35 cellular contexts compared by ENCODE assay signal in genomic region chr15:68029959-68030358, GRCh38. TPM values are rescaled to one million over a fixed set of nuclear protein-coding genes. Genes with fewer than 3 reads are reported as not detected.
DNase-seq lines count a peak whose midpoint lies in the region; ATAC-seq, FAIRE-seq and TF ChIP-seq lines count a peak whose summit lies in the region.
"Had no signal": no experiment of that assay in that cellular context is flagged by ENCODE, and none has a peak within 500 bp of the region (broad histone marks: within the 10 kb centered on the region; RNA-seq: fewer than 3 reads in every experiment).

No MANE protein-coding gene starts in this region.

- H3K79me2 ChIP-seq in HepG2 (ENCODE audit: insufficient read depth, low read length) (no peaks in the 10 kb centered on the region), K562 (ENCODE audit: control insufficient read depth, insufficient read depth, low read length) (no peaks in the 10 kb centered on the region), PC-3 (ENCODE audit: low read length) (no peaks in the 10 kb centered on the region)

- H3K9me3 Mint-ChIP-seq in activated CD4-positive, alpha-beta T cell treated with anti-CD3 and anti-CD28 coated beads for 36 hours (ENCODE audit: low read depth), result no peaks in the 10 kb centered on the region
- H3K9me3 Mint-ChIP-seq: CD14-positive monocyte; CD4-positive, alpha-beta T cell; CD8-positive, alpha-beta memory T cell; CD8-positive, alpha-beta T cell had no signal

- no peaks in the 10 kb centered on the region for H3K9me2 ChIP-seq in PC-3 (replicated peaks; ENCODE audit: low read length)

- no peaks in the 10 kb centered on the region for H3K36me3 Mint-ChIP-seq in activated CD4-positive, alpha-beta T cell treated with anti-CD3 and anti-CD28 coated beads for 36 hours (ENCODE audit: low read depth)
- H3K36me3 Mint-ChIP-seq: CD14-positive monocyte; CD4-positive, alpha-beta memory T cell; CD4-positive, CD25-positive, alpha-beta regulatory T cell; CD8-positive, alpha-beta memory T cell; CD8-positive, alpha-beta T cell had no signal

- no peaks in the 10 kb centered on the region for H3F3A ChIP-seq in PC-3 (ENCODE audit: low read length, unreplicated experiment)

- H3K9me1 ChIP-seq in K562 (ENCODE audit: control insufficient read depth, insufficient read depth, low read length), result no peaks in the 10 kb centered on the region

- H3K4me2 ChIP-seq in HepG2 (ENCODE audit: low read depth, low read length) (no peak overlapping the region), A549 (no peak overlapping the region), K562 (ENCODE audit: insufficient read depth, low read length) (no peak overlapping the region), PC-3 (ENCODE audit: low read length) (no peak overlapping the region)
- H3K4me2 ChIP-seq: BLaER1; BLaER1 treated with 17β-estradiol and CSF1 and Interleukin-3, amounts not matched to agents 10 nM and 100 nM had no signal

- no peak overlapping the region for H3K27ac Mint-ChIP-seq in activated CD4-positive, alpha-beta T cell treated with anti-CD3 and anti-CD28 coated beads for 36 hours
- H3K27ac Mint-ChIP-seq: B cell; CD4-positive, alpha-beta memory T cell; CD4-positive, alpha-beta T cell; CD4-positive, CD25-positive, alpha-beta regulatory T cell; CD8-positive, alpha-beta memory T cell; CD8-positive, alpha-beta T cell had no signal

- H3K4me1 Mint-ChIP-seq in activated CD4-positive, alpha-beta T cell treated with anti-CD3 and anti-CD28 coated beads for 36 hours, result no peaks in the 10 kb centered on the region
- H3K4me1 Mint-ChIP-seq: CD4-positive, alpha-beta memory T cell; CD4-positive, CD25-positive, alpha-beta regulatory T cell; CD8-positive, alpha-beta memory T cell had no signal

- FAIRE-seq in HepG2 (lab: Jason Lieb, UNC), result no peak
- no peak for FAIRE-seq in A549 (lab: Jason Lieb, UNC)
- no peak for FAIRE-seq in K562 (lab: Jason Lieb, UNC)
- FAIRE-seq: A204.1, D721Med had no signal

- TF ChIP-seq EP300 in HepG2 (IDR thresholded peaks at IDR 0.05; ENCODE audit: low read depth in 2 of 2, low read length in 2 of 2) (no peak), HepG2 (CRISPR knock-in tag; IDR thresholded peaks at IDR 0.05; ENCODE audit: borderline replicate concordance) (no peak), A549 (IDR thresholded peaks at IDR 0.05) (no peak), K562 (IDR thresholded peaks at IDR 0.05; ENCODE audit: low read length) (no peak)

- H3K27me3 Mint-ChIP-seq in activated CD4-positive, alpha-beta T cell treated with anti-CD3 and anti-CD28 coated beads for 36 hours, result peaks cover 7% of the 10 kb centered on the region
- H3K27me3 Mint-ChIP-seq: B cell had no signal

- BruUV-seq in HepG2 (replicated peaks; lab: Mats Ljungman, UMichigan) (no TSS peak), K562 (replicated peaks; lab: Mats Ljungman, UMichigan) (no TSS peak), PC-3 (replicated peaks; lab: Mats Ljungman, UMichigan) (no TSS peak)

- in situ Hi-C loops in HepG2 (cut with HindIII; ENCODE audit: extremely low pct_ligation_motif_present, low pct_unique_long_range_greater_than_20kb) (no loop called here), K562 (cut with MboI) (no loop called here)

- TF ChIP-seq POLR2A in HepG2 (IDR thresholded peaks at IDR 0.05; ENCODE audit: insufficient read depth in 1 of 2, low read depth in 2 of 2, low read length in 2 of 2), result no peak
- TF ChIP-seq POLR2A in right lobe of liver (IDR thresholded peaks at IDR 0.05), result no peak
- no peak for TF ChIP-seq POLR2A in A549 (IDR thresholded peaks at IDR 0.05; ENCODE audit: low read length)
- TF ChIP-seq POLR2A in K562 (conservative IDR thresholded peaks at IDR 0.05), result no peak

- peaks cover 40% of the 10 kb centered on the region for H3K4me1 ChIP-seq in HepG2 (ENCODE audit: insufficient read depth, low read length)
- no peaks in the 10 kb centered on the region for H3K4me1 ChIP-seq in right lobe of liver
- peaks cover 11% of the 10 kb centered on the region; the same call in 2 of the 3 replicates for H3K4me1 ChIP-seq in A549
- H3K4me1 ChIP-seq in K562 (replicated peaks in 1 of 2; ENCODE audit: control insufficient read depth in 2 of 2, insufficient read depth in 2 of 2, low read length in 2 of 2), result no peaks in the 10 kb centered on the region; a peak in 1 of 5 replicates
- no peaks in the 10 kb centered on the region for H3K4me1 ChIP-seq in PC-3 (ENCODE audit: insufficient read depth, low read length)
- H3K4me1 ChIP-seq: BE2C, BLaER1 had no signal

- H2AFZ ChIP-seq in HepG2 (ENCODE audit: low read length) (no peak overlapping the region), K562 (ENCODE audit: low read depth, low read length) (no peak overlapping the region), PC-3 (ENCODE audit: low read length) (no peak overlapping the region)

- H3K27me3 ChIP-seq in HepG2 (ENCODE audit: control insufficient read depth in 1 of 2, insufficient read depth in 2 of 2, low read length in 2 of 2) (peaks cover 2 to 14% of the 10 kb centered on the region in 2 experiments; a peak in 2 of 5 replicates), right lobe of liver (no peaks in the 10 kb centered on the region), K562 (ENCODE audit: control insufficient read depth in 2 of 2, insufficient read depth in 2 of 2, low read length in 2 of 2) (peaks cover 0 to 6% of the 10 kb centered on the region in 2 experiments; a peak in 3 of 5 replicates), PC-3 (ENCODE audit: low read length) (no peaks in the 10 kb centered on the region)
- H3K27me3 ChIP-seq: BE2C; BLaER1; BLaER1 treated with 17β-estradiol and CSF1 and Interleukin-3, amounts not matched to agents 10 nM and 100 nM had no signal

- H3K27ac ChIP-seq in HepG2 (ENCODE audit: extremely low read length, insufficient read depth, low read length) (no peak overlapping the region), right lobe of liver (no peak overlapping the region), A549 (no peak overlapping the region), C4-2B (peak overlapping the region; percentile 42; the same call in 1 of the 2 replicates), K562 (ENCODE audit: extremely low read depth, low read depth, low read length) (no peak overlapping the region), PC-3 (ENCODE audit: low read length) (no peak overlapping the region)
- H3K27ac ChIP-seq: 22Rv1; BLaER1; BLaER1 treated with 17β-estradiol and CSF1 and Interleukin-3, amounts not matched to agents 10 nM and 100 nM had no signal

- H3K36me3 ChIP-seq in HepG2 (replicated peaks in 1 of 2; ENCODE audit: control insufficient read depth in 1 of 2, insufficient read depth in 2 of 2, low read length in 2 of 2), result no peaks in the 10 kb centered on the region
- H3K36me3 ChIP-seq in right lobe of liver, result no peaks in the 10 kb centered on the region
- no peaks in the 10 kb centered on the region for H3K36me3 ChIP-seq in K562 (ENCODE audit: control insufficient read depth, insufficient read depth, low read length)
- no peaks in the 10 kb centered on the region for H3K36me3 ChIP-seq in PC-3 (ENCODE audit: low read depth, low read length)
- H3K36me3 ChIP-seq: BE2C; BLaER1; BLaER1 treated with 17β-estradiol and CSF1 and Interleukin-3, amounts not matched to agents 10 nM and 100 nM had no signal

- no peak for TF ChIP-seq RAD21 in HepG2 (CRISPR knock-in tag; IDR thresholded peaks at IDR 0.05)
- no peak for TF ChIP-seq RAD21 in A549 (conservative IDR thresholded peaks at IDR 0.05 in 1 of 2, IDR thresholded peaks at IDR 0.05 in 1 of 2)
- no peak for TF ChIP-seq RAD21 in K562 (CRISPR knock-in tag; conservative IDR thresholded peaks at IDR 0.05 in 1 of 2, IDR thresholded peaks at IDR 0.05 in 1 of 2)

- CTCF ChIA-PET in HepG2 (lab: Yijun Ruan, JAX; ENCODE audit: low intra/inter-chr PET ratio, low total read pairs) (no interaction called here), A549 (lab: Yijun Ruan, JAX) (interaction anchor here (1.0 to 1.9 kb wide), 3 partner anchors 10 to 166 kb away, joined by 4 to 10 read pairs (median 5); no protein-coding TSS in a partner anchor), K562 (lab: Yijun Ruan, JAX; ENCODE audit: low intra/inter-chr PET ratio) (no interaction called here), PC-3 (lab: Charles Lee) (interaction anchor here (0.6 kb wide), 1 partner anchor 26 kb away, joined by 7 read pairs; no protein-coding TSS in a partner anchor)
- CTCF ChIA-PET in activated CD4-positive, alpha-beta T cell treated with anti-CD3 and anti-CD28 coated beads for 36 hours (lab: Charles Lee), result interaction anchor here (0.7 to 1.3 kb wide), 3 partner anchors 29 to 180 kb away, joined by 3 to 4 read pairs (median 3); no protein-coding TSS in a partner anchor

- no peak for DNase-seq in HepG2 (ENCODE audit: low spot score)
- no peak for DNase-seq in right lobe of liver
- DNase-seq in A549 (ENCODE audit: low read depth in 1 of 2, low spot score in 1 of 2), result no peak
- DNase-seq in K562 (ENCODE audit: extremely low read depth in 1 of 4, low spot score in 3 of 4), result no peak
- DNase-seq in activated CD4-positive, alpha-beta T cell treated with anti-CD3 and anti-CD28 coated beads for 36 hours, result no peak
- no peak for DNase-seq in activated naive CD4-positive, alpha-beta T cell treated with Interleukin-2 at 50 U/mL for 16 hours
- DNase-seq in PC-3, result no peak
- DNase-seq: 8988T; ACHN; AML-193; BE2C; C1 segment of cervical spinal cord; Caco-2; Calu3; CD4-positive, alpha-beta memory T cell; CD4-positive, alpha-beta T cell; CD4-positive, CD25-positive, alpha-beta regulatory T cell; CD8-positive, alpha-beta memory T cell; CD8-positive, alpha-beta T cell; COR-L47; DMS 273 treated with DMSO at 0.1 percent for 48 hours; DMS153; DMS53; DMS79; DMS79 treated with DMSO at 0.1 percent for 48 hours; DND-41; EL had no signal

- H4K20me1 ChIP-seq in HepG2 (ENCODE audit: insufficient read depth, low read length) (no peaks in the 10 kb centered on the region), K562 (replicated peaks; ENCODE audit: control insufficient read depth, insufficient read depth, low read length) (no peaks in the 10 kb centered on the region), PC-3 (ENCODE audit: low read length) (no peaks in the 10 kb centered on the region)
- H4K20me1 ChIP-seq: BLaER1; BLaER1 treated with 17β-estradiol and CSF1 and Interleukin-3, amounts not matched to agents 10 nM and 100 nM had no signal

- H3K9ac ChIP-seq in HepG2 (ENCODE audit: insufficient read depth, low read depth, low read length), result no peak overlapping the region
- H3K9ac ChIP-seq in K562 (ENCODE audit: insufficient read depth in 1 of 2, low read depth in 2 of 2, low read length in 2 of 2), result no peak overlapping the region
- H3K9ac ChIP-seq in PC-3 (ENCODE audit: low read length), result no peak overlapping the region
- H3K9ac ChIP-seq: BLaER1; BLaER1 treated with 17β-estradiol and CSF1 and Interleukin-3, amounts not matched to agents 10 nM and 100 nM had no signal

- H3K4me3 ChIP-seq in HepG2 (replicated peaks in 1 of 3; ENCODE audit: insufficient read depth in 1 of 3, low read depth in 2 of 3, low read length in 3 of 3), result no peak overlapping the region
- no peak overlapping the region for H3K4me3 ChIP-seq in right lobe of liver
- H3K4me3 ChIP-seq in A549, result no peak overlapping the region
- no peak overlapping the region for H3K4me3 ChIP-seq in K562
- H3K4me3 ChIP-seq in PC-3 (ENCODE audit: low read length), result no peak overlapping the region
- H3K4me3 ChIP-seq: BLaER1; BLaER1 treated with 17β-estradiol and CSF1 and Interleukin-3, amounts not matched to agents 10 nM and 100 nM had no signal

- intact Hi-C loops in HepG2 (cut with micrococcal nuclease; ENCODE audit: unreplicated experiment), result no loop called here
- intact Hi-C loops in right lobe of liver (cut with DNase I), result no loop called here
- intact Hi-C loops in K562 (cut with micrococcal nuclease), result no loop called here
- intact Hi-C loops in activated CD4-positive, alpha-beta T cell treated with anti-CD3 and anti-CD28 coated beads for 36 hours (cut with DNase I, micrococcal nuclease), result no loop called here
- intact Hi-C loops in PC-3 (cut with micrococcal nuclease), result no loop called here

- ATAC-seq in HepG2 (no peak), right lobe of liver (no peak), A549 (no peak), K562 (no peak), PC-3 (no peak)
- ATAC-seq in activated CD4-positive, alpha-beta T cell treated with anti-CD3 and anti-CD28 coated beads for 36 hours, result no peak
- ATAC-seq: CD8-positive, alpha-beta T cell had no signal

- H3K4me3 Mint-ChIP-seq in activated CD4-positive, alpha-beta T cell treated with anti-CD3 and anti-CD28 coated beads for 36 hours, result no peak overlapping the region
- H3K4me3 Mint-ChIP-seq: B cell; CD14-positive monocyte; CD4-positive, alpha-beta memory T cell; CD4-positive, alpha-beta T cell; CD4-positive, CD25-positive, alpha-beta regulatory T cell; CD8-positive, alpha-beta memory T cell; CD8-positive, alpha-beta T cell had no signal

- POLR2A ChIA-PET in HepG2 (lab: Yijun Ruan, JAX), result no interaction called here
- POLR2A ChIA-PET in A549 (lab: Yijun Ruan, JAX), result interaction anchor here (0.5 to 0.7 kb wide), 2 partner anchors 156 to 167 kb away, joined by 5 read pairs; no protein-coding TSS in a partner anchor
- POLR2A ChIA-PET in K562 (lab: Yijun Ruan, JAX), result interaction anchor here (1.0 to 1.7 kb wide), 2 partner anchors 16 to 21 kb away, joined by 4 to 6 read pairs; no protein-coding TSS in a partner anchor
- POLR2A ChIA-PET in activated CD4-positive, alpha-beta T cell treated with anti-CD3 and anti-CD28 coated beads for 36 hours (lab: Charles Lee), result no interaction called here
- POLR2A ChIA-PET in PC-3 (lab: Charles Lee; ENCODE audit: unreplicated experiment), result interaction anchor here (0.6 kb wide), 1 partner anchor 12 kb away, joined by 5 read pairs; no protein-coding TSS in a partner anchor

- H3K9me3 ChIP-seq in HepG2 (ENCODE audit: low read length), result no peaks in the 10 kb centered on the region
- no peaks in the 10 kb centered on the region for H3K9me3 ChIP-seq in right lobe of liver
- no peaks in the 10 kb centered on the region for H3K9me3 ChIP-seq in A549
- H3K9me3 ChIP-seq in K562 (replicated peaks; ENCODE audit: control insufficient read depth, insufficient read depth, low read depth, low read length), result no peaks in the 10 kb centered on the region; the same call in 1 of the 2 replicates
- no peaks in the 10 kb centered on the region for H3K9me3 ChIP-seq in PC-3 (ENCODE audit: low read length)
- H3K9me3 ChIP-seq: BE2C; BLaER1; BLaER1 treated with 17β-estradiol and CSF1 and Interleukin-3, amounts not matched to agents 10 nM and 100 nM; Caco-2 had no signal

- TF ChIP-seq CTCF in HepG2 (CRISPR knock-in tag; IDR thresholded peaks at IDR 0.05) (no peak), right lobe of liver (IDR thresholded peaks at IDR 0.05) (no peak), A549 (IDR thresholded peaks at IDR 0.05) (no peak), C4-2B (conservative IDR thresholded peaks at IDR 0.05) (no peak), K562 (IDR thresholded peaks at IDR 0.05 in 2 of 3, conservative IDR thresholded peaks at IDR 0.05 in 1 of 3; ENCODE audit: insufficient read depth in 2 of 3, low read depth in 1 of 3, low read length in 3 of 3) (no peak), PC-3 (conservative IDR thresholded peaks at IDR 0.05; ENCODE audit: low read depth, low read length) (no peak)

RNA-seq across cellular contexts. Expression of gene PIAS1, which starts 24.2 kb away (rescaled TPM):
- 20.7 and 23.2 TPM in 2 replicates for total RNA-seq in HepG2 (2016; rRNA removed; fragmentation: Illumina TruSeq; extraction: Trizol)
- 13.3 and 13.7 TPM in 2 replicates for total RNA-seq in HepG2 (2016; cell fraction: cytosol; rRNA removed; fragmentation: Illumina TruSeq; extraction: Trizol; ENCODE audit: low read depth)
- total RNA-seq in HepG2 (2016; cell fraction: insoluble cytoplasmic fraction; rRNA removed; fragmentation: Illumina TruSeq; extraction: Trizol), result 19.2 and 20.9 TPM in 2 replicates
- 15.7 and 17.4 TPM in 2 replicates for total RNA-seq in HepG2 (2016; cell fraction: membrane; rRNA removed; fragmentation: Illumina TruSeq; extraction: Trizol)
- total RNA-seq in HepG2 (2016; cell fraction: nucleus; rRNA removed; fragmentation: Illumina TruSeq; extraction: Trizol), result 40.8 and 44.2 TPM in 2 replicates
- 27.8 and 33.7 TPM in 2 replicates for polyA plus RNA-seq in HepG2 (2011; rRNA removed)
- polyA plus RNA-seq in HepG2 (2011; cell fraction: cytosol; rRNA removed), result 20.2 and 22.2 TPM in 2 replicates
- 52.0 and 60.6 TPM in 2 replicates for polyA plus RNA-seq in HepG2 (2011; cell fraction: nucleus; rRNA removed)
- 21.4 and 23.7 TPM in 2 replicates for polyA plus RNA-seq in HepG2 (2012)
- polyA plus RNA-seq in HepG2 (2016; cell fraction: cytosol; fragmentation: Illumina TruSeq; extraction: Trizol; ENCODE audit: low read depth), result 1.9 and 2.4 TPM in 2 replicates
- polyA plus RNA-seq in HepG2 (2016; cell fraction: insoluble cytoplasmic fraction; fragmentation: Illumina TruSeq; extraction: Trizol; ENCODE audit: low read depth), result 26.7 and 30.0 TPM in 2 replicates
- polyA plus RNA-seq in HepG2 (2016; cell fraction: membrane; fragmentation: Illumina TruSeq; extraction: Trizol; ENCODE audit: low read depth), result 4.2 and 4.8 TPM in 2 replicates
- 25.3 and 26.6 TPM in 2 replicates for polyA plus RNA-seq in HepG2 (2016; cell fraction: nucleus; fragmentation: Illumina TruSeq; extraction: Trizol; ENCODE audit: insufficient read depth, low read depth)
- polyA minus RNA-seq in HepG2 (2011; rRNA and poly(A)+ RNA removed; ENCODE audit: low replicate concordance), result 79.4 and 97.0 TPM in 2 replicates
- 25.3 and 29.3 TPM in 2 replicates for polyA minus RNA-seq in HepG2 (2011; cell fraction: cytosol; rRNA and poly(A)+ RNA removed)
- 120 and 122 TPM in 2 replicates for polyA minus RNA-seq in HepG2 (2011; cell fraction: nucleus; rRNA and poly(A)+ RNA removed)
- 10 to 100 TPM in 5 of 6 experiments, 1 to 10 TPM in 1; 8.1 to 17.3 (median 13.1) TPM for total RNA-seq in right lobe of liver
- polyA plus RNA-seq in A549 (2011; rRNA removed), result 49.5 and 53.7 TPM in 2 replicates
- 15.7 and 16.1 TPM in 2 replicates for polyA plus RNA-seq in A549 (2012; cell fraction: cytosol; rRNA removed)
- 17.4 and 24.2 TPM in 2 replicates for polyA plus RNA-seq in A549 (2012; cell fraction: nucleus; rRNA removed)
- polyA plus RNA-seq in A549 (2017; fragmentation: RNase III; extraction: RNeasy Plus Mini Kit Qiagen cat#74134 plus additional on column Dnase treatment), result 18.0 to 23.2 TPM (median 21.4 TPM) in 3 replicates
- polyA minus RNA-seq in A549 (2011; rRNA and poly(A)+ RNA removed), result 97.3 and 119 TPM in 2 replicates
- 87.2 and 162 TPM in 2 replicates for total RNA-seq in K562 (2011; cell fraction: chromatin; rRNA removed; ENCODE audit: low replicate concordance)
- 37.2 and 53.8 TPM in 2 replicates for total RNA-seq in K562 (2011; cell fraction: nucleolus; rRNA removed)
- 68.6 and 73.0 TPM in 2 replicates for total RNA-seq in K562 (2011; cell fraction: nucleoplasm; rRNA removed)
- total RNA-seq in K562 (2014; rRNA removed), result 19.6 and 25.4 TPM in 2 replicates
- total RNA-seq in K562 (2014; rRNA removed; fragmentation: Illumina TruSeq; extraction: Trizol), result 28.5 and 37.5 TPM in 2 replicates
- 30.4 and 31.0 TPM in 2 replicates for total RNA-seq in K562 (2015; rRNA removed; fragmentation: Illumina TruSeq; extraction: Trizol)
- 25.4 and 25.7 TPM in 2 replicates for total RNA-seq in K562 (2021)
- polyA plus RNA-seq in K562 (2011; rRNA removed), result 47.6 and 54.0 TPM in 2 replicates
- 49.6 and 51.8 TPM in 2 replicates for polyA plus RNA-seq in K562 (2011; cell fraction: cytosol; rRNA removed)
- polyA plus RNA-seq in K562 (2011; cell fraction: nucleus; rRNA removed), result 46.2 and 52.5 TPM in 2 replicates
- 28.4 and 34.6 TPM in 2 replicates for polyA plus RNA-seq in K562 (2012)
- polyA plus RNA-seq in K562 (2014; fragmentation: Illumina TruSeq; extraction: Trizol), result 49.3 and 59.1 TPM in 2 replicates
- 10 to 100 TPM; 19.4 to 41.4 TPM for polyA plus RNA-seq in K562 (2014; fragmentation: Nextera tagmentation; extraction: Ambion mirVana)
- polyA plus RNA-seq in K562 (2014; rRNA removed), result 18.0 and 22.9 TPM in 2 replicates
- polyA minus RNA-seq in K562 (2011; rRNA and poly(A)+ RNA removed), result 87.9 and 90.2 TPM in 2 replicates
- 24.9 and 37.7 TPM in 2 replicates for polyA minus RNA-seq in K562 (2011; cell fraction: cytosol; rRNA and poly(A)+ RNA removed)
- 51.4 and 99.6 TPM in 2 replicates for polyA minus RNA-seq in K562 (2011; cell fraction: nucleus; rRNA and poly(A)+ RNA removed)
- 10 to 100 TPM; 26.7 to 45.8 TPM for total RNA-seq in activated CD4-positive, alpha-beta T cell treated with anti-CD3 and anti-CD28 coated beads for 36 hours
- 13.8 and 21.9 TPM in 2 replicates for total RNA-seq in PC-3 (2014; rRNA removed)

Comparison
In these comparisons a context has a peak if more than half of its experiments do, and no peak if none do; other contexts are left out.
1. CTCF ChIA-PET loops: an anchor here in A549 (1.0 to 1.9 kb wide), activated CD4-positive, alpha-beta T cell treated with anti-CD3 and anti-CD28 coated beads for 36 hours (0.7 to 1.3 kb wide) and PC-3 (0.6 kb wide); none called in HepG2 and K562.
2. POLR2A ChIA-PET loops: an anchor here in A549 (0.5 to 0.7 kb wide), K562 (1.0 to 1.7 kb wide) and PC-3 (0.6 kb wide); none called in HepG2 and activated CD4-positive, alpha-beta T cell treated with anti-CD3 and anti-CD28 coated beads for 36 hours.
3. Of the 241 proteins assayed by ChIP-seq in both HepG2 and K562: peak only in HepG2: MAFK; only in K562: none; in both: MAFF; in neither: 239.